18 cellular contexts compared by ENCODE assay signal in genomic region chr7:128194533-128195282, GRCh38. TPM values are rescaled to one million over a fixed set of nuclear protein-coding genes. Genes with fewer than 3 reads are reported as not detected.
A peak's percentile ranks its signal among the peaks of the same experiment; 100 is the strongest.
DNase-seq lines count a peak whose midpoint lies in the region; ATAC-seq and TF ChIP-seq lines count a peak whose summit lies in the region.
"Had no signal": no experiment of that assay in that cellular context is flagged by ENCODE, and none has a peak within 500 bp of the region (broad histone marks: within the 10 kb centered on the region; RNA-seq: fewer than 3 reads in every experiment).

No MANE protein-coding gene starts in this region.

- H3K23ac ChIP-seq in H9 (ENCODE audit: insufficient read length, low read depth, low read length), result no peak overlapping the region

- CTCF ChIA-PET in OCI-LY7 (lab: Charles Lee; ENCODE audit: unreplicated experiment), result no interaction called here

- H3K27me3 Mint-ChIP-seq in activated T-cell treated with anti-CD3 and anti-CD28 coated beads, Interleukin-2, amount 50 U/mL, for 72 hours (ENCODE audit: low read depth), result peaks cover 29% of the 10 kb centered on the region
- H3K27me3 Mint-ChIP-seq in H9 (ENCODE audit: low read depth) (peaks cover 65% of the 10 kb centered on the region), mesothelial cell of epicardium (ENCODE audit: low read depth) (peaks cover 43% of the 10 kb centered on the region)

- H3K56ac ChIP-seq in H9 (ENCODE audit: insufficient read length, low read depth, low read length), result no peak overlapping the region

- H3K18ac ChIP-seq in H9 (ENCODE audit: insufficient read length, low read depth, low read length), result no peak overlapping the region

- WGBS in H9 (ENCODE audit: extremely low coverage, insufficient read length, low lambda C conversion rate), result no CpG with 5 or more reads among the region's 3 CpGs

- no TSS peak for BruUV-seq in OCI-LY7 (replicated peaks; lab: Mats Ljungman, UMichigan)

- no peak overlapping the region for H2BK12ac ChIP-seq in H9 (ENCODE audit: insufficient read length, low read depth, low read length)

- no peak overlapping the region for H4K8ac ChIP-seq in H9 (replicated peaks; ENCODE audit: insufficient read length, low read depth, low read length)

- H3K4me2 ChIP-seq in H9 (ENCODE audit: insufficient read depth, insufficient read length, low read length) (no peak overlapping the region), OCI-LY7 (ENCODE audit: low read length) (no peak overlapping the region)

- no peak overlapping the region for H4K91ac ChIP-seq in H9 (ENCODE audit: insufficient read length, low read depth, low read length)

- H2AFZ ChIP-seq in H9 (ENCODE audit: low read length) (no peak overlapping the region), OCI-LY7 (ENCODE audit: low read length) (no peak overlapping the region)

- no peak overlapping the region for H2BK5ac ChIP-seq in H9 (ENCODE audit: insufficient read length, low read length)

- H3K36me3 Mint-ChIP-seq in activated T-cell treated with anti-CD3 and anti-CD28 coated beads, Interleukin-2, amount 50 U/mL, for 72 hours (ENCODE audit: insufficient read depth in 2 of 2), result peaks cover 11 to 19% of the 10 kb centered on the region in 2 donors
- H3K36me3 Mint-ChIP-seq in H9 (ENCODE audit: insufficient read depth in 1 of 3, low read depth in 3 of 3), result peaks cover 8 to 21% (median 10%) of the 10 kb centered on the region in 3 experiments
- peaks cover 3% of the 10 kb centered on the region for H3K36me3 Mint-ChIP-seq in mesothelial cell of epicardium

- DNase-seq in activated T-cell treated with anti-CD3 and anti-CD28 coated beads, Interleukin-2, amount 50 U/mL, for 72 hours, result no peak
- no peak for DNase-seq in activated T-cell treated with anti-CD3 and anti-CD28 coated beads for 4 hours
- peak; percentile 14 for DNase-seq in H9
- DNase-seq in OCI-LY7 (ENCODE audit: low spot score), result peak; percentile 12
- no peak for DNase-seq in foreskin keratinocyte
- no peak for DNase-seq in nucleus accumbens (lab: John Stamatoyannopoulos, UW)
- no peak for DNase-seq in mesothelial cell of epicardium (ENCODE audit: low spot score in 2 of 2, unreplicated experiment in 2 of 2)
- DNase-seq: BE2C; CD8-positive, alpha-beta memory T cell; Karpas-422; MM.1S; NCI-H1417 treated with DMSO at 0.1 percent for 48 hours; NCI-H2029; NCI-H510A; NCI-H82; SHP77 had no signal

- H4K5ac ChIP-seq in H9 (ENCODE audit: insufficient read length, low read depth, low read length), result no peak overlapping the region

- no peaks in the 10 kb centered on the region for H3K36me3 ChIP-seq in OCI-LY7 (ENCODE audit: insufficient read depth, low read length)
- H3K36me3 ChIP-seq: BE2C had no signal

- H3K79me1 ChIP-seq in H9 (ENCODE audit: insufficient read depth, low read depth, low read length, poor library complexity, severe bottlenecking), result no peaks in the 10 kb centered on the region

- peaks cover 13% of the 10 kb centered on the region for H3K4me1 Mint-ChIP-seq in activated T-cell treated with anti-CD3 and anti-CD28 coated beads, Interleukin-2, amount 50 U/mL, for 72 hours (ENCODE audit: low read depth)
- H3K4me1 Mint-ChIP-seq in H9 (peaks cover 18 to 19% of the 10 kb centered on the region in 2 experiments), mesothelial cell of epicardium (no peaks in the 10 kb centered on the region)
- H3K4me1 Mint-ChIP-seq: CD8-positive, alpha-beta memory T cell had no signal

- H3K4ac ChIP-seq in H9 (ENCODE audit: low read depth, low read length), result no peak overlapping the region

- TF ChIP-seq CTCF in H9 (conservative IDR thresholded peaks at IDR 0.05) (no peak), OCI-LY7 (conservative IDR thresholded peaks at IDR 0.05; ENCODE audit: low read length) (no peak), foreskin keratinocyte (conservative IDR thresholded peaks at IDR 0.05) (no peak), mesothelial cell of epicardium (IDR thresholded peaks at IDR 0.05; ENCODE audit: unreplicated experiment) (no peak)

- 0 out of 2 replicates have a peak, but pooled peaks cover 1% of the 10 kb centered on the region for H3K27me3 ChIP-seq in H9 (ENCODE audit: insufficient read depth, low read length)
- H3K27me3 ChIP-seq in foreskin keratinocyte, result peaks cover 47% of the 10 kb centered on the region
- H3K27me3 ChIP-seq: BE2C had no signal

- H3K4me3 Mint-ChIP-seq in activated T-cell treated with anti-CD3 and anti-CD28 coated beads, Interleukin-2, amount 50 U/mL, for 72 hours, result no peak overlapping the region
- H3K4me3 Mint-ChIP-seq in H9, result no peak overlapping the region
- H3K4me3 Mint-ChIP-seq in mesothelial cell of epicardium, result no peak overlapping the region
- H3K4me3 Mint-ChIP-seq: CD8-positive, alpha-beta memory T cell had no signal

- H4K20me1 ChIP-seq in H9 (ENCODE audit: control insufficient read depth, insufficient read depth, insufficient read length) (no peaks in the 10 kb centered on the region), OCI-LY7 (ENCODE audit: insufficient read depth, low read length) (no peaks in the 10 kb centered on the region)

- H3K23me2 ChIP-seq in H9 (ENCODE audit: insufficient read length, low read depth, low read length, poor library complexity, severe bottlenecking), result no peaks in the 10 kb centered on the region

- H3K9me2 ChIP-seq in OCI-LY7 (ENCODE audit: insufficient read depth, low read length), result no peaks in the 10 kb centered on the region

- no peaks in the 10 kb centered on the region; the same call in 1 of the 2 replicates for H3K4me1 ChIP-seq in H9 (ENCODE audit: insufficient read depth, low read length)
- H3K4me1 ChIP-seq in OCI-LY7 (ENCODE audit: insufficient read depth, low read length, poor library complexity, severe bottlenecking), result no peaks in the 10 kb centered on the region
- H3K4me1 ChIP-seq in foreskin keratinocyte, result no peaks in the 10 kb centered on the region
- H3K4me1 ChIP-seq: BE2C had no signal

- H3K79me2 ChIP-seq in H9 (ENCODE audit: insufficient read depth, low read length) (no peaks in the 10 kb centered on the region), OCI-LY7 (ENCODE audit: insufficient read depth, low read depth, low read length) (no peaks in the 10 kb centered on the region)

- H3K4me3 ChIP-seq in OCI-LY7 (ENCODE audit: low read depth, low read length, poor library complexity, severe bottlenecking), result no peak overlapping the region

- ATAC-seq in activated T-cell treated with anti-CD3 and anti-CD28 coated beads, Interleukin-2, amount 50 U/mL, for 72 hours (replicated peaks in 1 of 2), result peak; percentile 41 to 47
- ATAC-seq in foreskin keratinocyte (peak; percentile 21), HG03039 (IDR thresholded peaks at IDR 0.05; ENCODE audit: unreplicated experiment) (no peak)

- H2BK120ac ChIP-seq in H9 (ENCODE audit: low read depth, low read length, poor library complexity, severe bottlenecking), result no peak overlapping the region

- H3K9ac ChIP-seq in H9 (ENCODE audit: extremely low read depth, insufficient read length, low read length), result no peak overlapping the region

- H3K9me3 ChIP-seq in H9 (ENCODE audit: control insufficient read depth, low read depth, low read length) (no peaks in the 10 kb centered on the region), OCI-LY7 (ENCODE audit: low read length) (peaks cover 20% of the 10 kb centered on the region)
- H3K9me3 ChIP-seq: BE2C had no signal

- H3K14ac ChIP-seq in H9 (ENCODE audit: insufficient read depth, low read length), result no peak overlapping the region

- H3K27ac Mint-ChIP-seq in activated T-cell treated with anti-CD3 and anti-CD28 coated beads, Interleukin-2, amount 50 U/mL, for 72 hours, result peak overlapping the region; percentile 31
- H3K27ac Mint-ChIP-seq in H9 (no peak overlapping the region), mesothelial cell of epicardium (no peak overlapping the region)
- H3K27ac Mint-ChIP-seq: CD8-positive, alpha-beta memory T cell had no signal

- H2BK15ac ChIP-seq in H9 (ENCODE audit: low read depth, low read length), result no peak overlapping the region

- H2AK5ac ChIP-seq in H9 (ENCODE audit: insufficient read length, low read length), result no peak overlapping the region

- no peak overlapping the region for H3T11ph ChIP-seq in H9 (ENCODE audit: low read length)

- intact Hi-C loops in OCI-LY7 (cut with micrococcal nuclease; ENCODE audit: unreplicated experiment), result no loop called here

- POLR2A ChIA-PET in OCI-LY7 (lab: Charles Lee), result interaction anchor here (1.0 kb wide), 1 partner anchor 182 kb away, joined by 3 read pairs; no protein-coding TSS in a partner anchor

- H3K9me3 Mint-ChIP-seq in activated T-cell treated with anti-CD3 and anti-CD28 coated beads, Interleukin-2, amount 50 U/mL, for 72 hours, result peaks cover 7 to 15% of the 10 kb centered on the region in 2 donors
- H3K9me3 Mint-ChIP-seq in H9 (peaks cover 28 to 30% of the 10 kb centered on the region in 2 experiments), mesothelial cell of epicardium (peaks cover 32% of the 10 kb centered on the region)

- H2BK20ac ChIP-seq in H9 (ENCODE audit: low read depth, low read length, poor library complexity, severe bottlenecking), result no peak overlapping the region

- no peak overlapping the region for H3K27ac ChIP-seq in H9 (ENCODE audit: insufficient read length, low read depth, low read length)
- no peak overlapping the region for H3K27ac ChIP-seq in OCI-LY7 (ENCODE audit: low read depth, low read length, poor library complexity, severe bottlenecking)
- H3K27ac ChIP-seq in foreskin keratinocyte, result no peak overlapping the region

RNA-seq across cellular contexts. Expression of gene LEP, which starts 46.4 kb away (rescaled TPM):
- not detected for total RNA-seq in activated T-cell treated with anti-CD3 and anti-CD28 coated beads, Interleukin-2, amount 50 U/mL, for 72 hours
- total RNA-seq in H9 (2021) (not detected in 2 replicates), OCI-LY7 (2022) (not detected in 2 replicates), foreskin keratinocyte (not detected in 2 replicates), mesothelial cell of epicardium (not detected in 3 replicates)
- not detected in 2 replicates for total RNA-seq in OCI-LY7 (2014; rRNA removed; shearing (Covaris generic))
- not detected in 2 replicates for polyA plus RNA-seq in foreskin keratinocyte
- total RNA-seq: CD8-positive, alpha-beta memory T cell; H1 had no signal
- polyA plus RNA-seq: CD8-positive, alpha-beta memory T cell; H1 had no signal

Comparison
In these comparisons a context has a peak if more than half of its experiments do, and no peak if none do; other contexts are left out.
1. DNase-seq: peak in H9 (single experiment) and OCI-LY7 (single experiment); none in activated T-cell treated with anti-CD3 and anti-CD28 coated beads, Interleukin-2, amount 50 U/mL, for 72 hours (0 of 2), activated T-cell treated with anti-CD3 and anti-CD28 coated beads for 4 hours (single experiment), foreskin keratinocyte (0 of 2), nucleus accumbens (0 of 56) and mesothelial cell of epicardium (0 of 2).